ENCODE assay signal across 22 cellular contexts in genomic region chr9:27394826-27395201, GRCh38.
DNase-seq lines count a peak whose midpoint lies in the region; ATAC-seq, FAIRE-seq and TF ChIP-seq lines count a peak whose summit lies in the region.
"Had no signal": no experiment of that assay in that cellular context is flagged by ENCODE, and none has a peak within 500 bp of the region (broad histone marks: within the 10 kb centered on the region; RNA-seq: fewer than 3 reads in every experiment).

No MANE protein-coding gene starts in this region.

- H3K27ac ChIP-seq in HepG2 (ENCODE audit: extremely low read length, insufficient read depth, low read length) (no peak overlapping the region), right lobe of liver (no peak overlapping the region), epithelial cell of prostate (peak overlapping the region; percentile 61), vagina (peak overlapping the region; percentile 53)
- H3K27ac ChIP-seq: GM23248, KMS-11, RWPE1 had no signal

- peak overlapping the region; percentile 59 for H3K27ac Mint-ChIP-seq in osteocyte (ENCODE audit: unreplicated experiment)
- H3K27ac Mint-ChIP-seq: CD14-positive monocyte had no signal

- H3K9me3 Mint-ChIP-seq in osteocyte (ENCODE audit: unreplicated experiment) = peaks cover 5% of the 10 kb centered on the region
- H3K9me3 Mint-ChIP-seq: CD14-positive monocyte had no signal

- intact Hi-C loops in HepG2 (cut with micrococcal nuclease; ENCODE audit: unreplicated experiment) (no loop called here), right lobe of liver (cut with DNase I) (no loop called here), vagina (cut with DNase I) (no loop called here)

- H3K27me3 Mint-ChIP-seq in osteocyte (ENCODE audit: unreplicated experiment) = peaks cover 3% of the 10 kb centered on the region

- H3K9ac ChIP-seq in HepG2 (ENCODE audit: insufficient read depth, low read depth, low read length) = no peak overlapping the region
- H3K9ac ChIP-seq: GM23248, KMS-11 had no signal

- H3K36me3 Mint-ChIP-seq in osteocyte (ENCODE audit: unreplicated experiment) = no peaks in the 10 kb centered on the region

- 0 out of 2 replicates have a peak, but pooled peaks cover 9% of the 10 kb centered on the region for H3K4me1 ChIP-seq in HepG2 (ENCODE audit: insufficient read depth, low read length)
- H3K4me1 ChIP-seq in right lobe of liver = peaks cover 0 to 11% (median 0%) of the 10 kb centered on the region in 4 donors
- H3K4me1 ChIP-seq in vagina = peaks cover 43% of the 10 kb centered on the region

- no TSS peak for BruUV-seq in HepG2 (replicated peaks; lab: Mats Ljungman, UMichigan)

- no peak overlapping the region for H3K4me2 ChIP-seq in HepG2 (ENCODE audit: low read depth, low read length)
- H3K4me2 ChIP-seq: KMS-11 had no signal

- FAIRE-seq in HepG2 (lab: Jason Lieb, UNC) = no peak
- FAIRE-seq: GM12892, GM19239 had no signal

- no peaks in the 10 kb centered on the region for H3K36me3 ChIP-seq in HepG2 (replicated peaks in 1 of 2; ENCODE audit: control insufficient read depth in 1 of 2, insufficient read depth in 2 of 2, low read length in 2 of 2)
- H3K36me3 ChIP-seq in right lobe of liver = no peaks in the 10 kb centered on the region
- no peaks in the 10 kb centered on the region for H3K36me3 ChIP-seq in vagina
- H3K36me3 ChIP-seq: MG63 had no signal

- no peaks in the 10 kb centered on the region; a peak in 1 of 5 replicates for H3K27me3 ChIP-seq in HepG2 (ENCODE audit: control insufficient read depth in 1 of 2, insufficient read depth in 2 of 2, low read length in 2 of 2)
- no peaks in the 10 kb centered on the region for H3K27me3 ChIP-seq in right lobe of liver
- no peaks in the 10 kb centered on the region for H3K27me3 ChIP-seq in vagina
- H3K27me3 ChIP-seq: MG63 had no signal

- TF ChIP-seq POLR2A in HepG2 (IDR thresholded peaks at IDR 0.05; ENCODE audit: insufficient read depth in 1 of 2, low read depth in 2 of 2, low read length in 2 of 2) = no peak
- TF ChIP-seq POLR2A in right lobe of liver (IDR thresholded peaks at IDR 0.05) = no peak
- no peak for TF ChIP-seq POLR2A in vagina (IDR thresholded peaks at IDR 0.05)
- TF ChIP-seq POLR2A in GM18505 (IDR thresholded peaks at IDR 0.05; ENCODE audit: borderline replicate concordance, extremely low read depth, insufficient read depth, insufficient read length) = no peak

- POLR2A ChIA-PET in HepG2 (lab: Yijun Ruan, JAX) = no interaction called here

- in situ Hi-C loops in HepG2 (cut with HindIII; ENCODE audit: extremely low pct_ligation_motif_present, low pct_unique_long_range_greater_than_20kb) (no loop called here), KBM-7 (cut with MboI; ENCODE audit: low pct_unique_long_range_greater_than_20kb, low sequenced_read_pairs) (no loop called here)

- H3K4me3 ChIP-seq in HepG2 (replicated peaks in 1 of 3; ENCODE audit: insufficient read depth in 1 of 3, low read depth in 2 of 3, low read length in 3 of 3) (no peak overlapping the region), right lobe of liver (no peak overlapping the region), vagina (no peak overlapping the region)
- H3K4me3 ChIP-seq: GM23248, MG63 had no signal

- H3K4me1 Mint-ChIP-seq in osteocyte (ENCODE audit: unreplicated experiment) = peaks cover 36% of the 10 kb centered on the region
- H3K4me1 Mint-ChIP-seq: CD14-positive monocyte had no signal

- TF ChIP-seq CTCF in HepG2 (CRISPR knock-in tag; IDR thresholded peaks at IDR 0.05) = no peak
- TF ChIP-seq CTCF in right lobe of liver (IDR thresholded peaks at IDR 0.05) = no peak
- TF ChIP-seq CTCF in osteocyte (IDR thresholded peaks at IDR 0.05) = no peak
- TF ChIP-seq CTCF in vagina (IDR thresholded peaks at IDR 0.05) = no peak

- CTCF ChIA-PET in HepG2 (lab: Yijun Ruan, JAX; ENCODE audit: low intra/inter-chr PET ratio, low total read pairs) = no interaction called here

- no peak for TF ChIP-seq RAD21 in HepG2 (CRISPR knock-in tag; IDR thresholded peaks at IDR 0.05)

- 0% methylated on average over 3 of the region's 3 CpGs for WGBS in HepG2 (ENCODE audit: low lambda C conversion rate)
- 42% methylated on average over 3 of the region's 3 CpGs for WGBS in right lobe of liver (ENCODE audit: insufficient coverage, low coverage, low lambda C conversion rate, missing lambda C conversion rate)

- no peaks in the 10 kb centered on the region for H3K9me3 ChIP-seq in HepG2 (ENCODE audit: low read length)
- no peaks in the 10 kb centered on the region for H3K9me3 ChIP-seq in right lobe of liver
- H3K9me3 ChIP-seq in vagina = no peaks in the 10 kb centered on the region
- H3K9me3 ChIP-seq: MG63 had no signal

- no peak overlapping the region for H2AFZ ChIP-seq in HepG2 (ENCODE audit: low read length)
- H2AFZ ChIP-seq: GM23248 had no signal

- H3K79me2 ChIP-seq in HepG2 (ENCODE audit: insufficient read depth, low read length) = no peaks in the 10 kb centered on the region

- H3K4me3 Mint-ChIP-seq in osteocyte (ENCODE audit: unreplicated experiment) = no peak overlapping the region
- H3K4me3 Mint-ChIP-seq: CD14-positive monocyte had no signal

- no peaks in the 10 kb centered on the region for H4K20me1 ChIP-seq in HepG2 (ENCODE audit: insufficient read depth, low read length)

- DNase-seq in HepG2 (ENCODE audit: low spot score) (peak; percentile 6), right lobe of liver (no peak), epithelial cell of prostate (ENCODE audit: low read depth, low spot score) (no peak), osteocyte (ENCODE audit: extremely low spot score, unreplicated experiment) (no peak), vagina (ENCODE audit: extremely low spot score in 2 of 2) (no peak), T1000 (lab: John Stamatoyannopoulos, UW) (no peak), KBM-7 (no peak)
- DNase-seq: DND-41; GDM1; MG63; NCI-H1092 treated with DMSO at 0.1 percent for 48 hours; NCI-H187; NCI-H69; NK-92 treated with Interleukin-12 subunit alpha and Interleukin-12 subunit beta, amount 100 ng/mL, for 24 hours; OCI-M1 had no signal

- TF ChIP-seq EP300 in HepG2 (IDR thresholded peaks at IDR 0.05; ENCODE audit: low read depth in 2 of 2, low read length in 2 of 2) (no peak), HepG2 (CRISPR knock-in tag; IDR thresholded peaks at IDR 0.05; ENCODE audit: borderline replicate concordance) (no peak)

- ATAC-seq in HepG2 (no peak), right lobe of liver (no peak), GM18505 (IDR thresholded peaks at IDR 0.05; ENCODE audit: unreplicated experiment) (no peak)

TF ChIP-seq in HepG2, 621 proteins besides CTCF, POLR2A, EP300 and RAD21:
- TF ChIP-seq TCF12 (IDR thresholded peaks at IDR 0.05) (no peak), TCF12 (CRISPR knock-in tag; IDR thresholded peaks at IDR 0.05) (no peak), SIX1 (CRISPR knock-in tag; IDR thresholded peaks at IDR 0.05; ENCODE audit: borderline replicate concordance) (no peak)

Comparison
In these comparisons a context has a peak if more than half of its experiments do, and no peak if none do; other contexts are left out.
1. H3K27ac ChIP-seq: peak in epithelial cell of prostate (single experiment) and vagina (single experiment); none in HepG2 (single experiment) and right lobe of liver (0 of 3).